ENCODE assay signal across 8 cellular contexts in the genomic region with DNA sequence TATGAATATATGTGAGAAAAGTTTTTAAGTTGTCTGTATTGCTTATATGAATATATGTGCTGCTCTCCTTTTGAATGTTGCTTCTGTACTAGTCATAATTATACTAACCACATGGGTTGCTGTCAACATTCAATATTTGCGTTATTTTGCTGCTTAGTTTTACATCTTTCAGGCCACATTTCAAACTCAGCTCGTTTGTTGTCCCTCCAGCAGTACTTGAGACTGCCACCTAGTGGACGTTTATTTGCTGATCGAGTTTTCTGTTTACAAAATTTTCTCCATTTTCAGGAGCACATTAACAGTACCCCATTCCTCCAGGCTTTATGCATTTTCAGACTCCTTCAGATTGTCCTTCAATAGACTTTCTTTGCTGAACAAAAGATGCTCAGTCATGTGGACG.
DNase-seq lines count a peak whose midpoint lies in the region; ATAC-seq and TF ChIP-seq lines count a peak whose summit lies in the region.

No MANE protein-coding gene starts in this region.

- peaks cover 0 to 5% (median 0%) of the 10 kb centered on the region in 7 donors for H3K4me1 Mint-ChIP-seq in naive thymus-derived CD4-positive, alpha-beta T cell

- H3K4me1 ChIP-seq in Panc1 (ENCODE audit: control insufficient read depth, insufficient read depth, low read length): no peaks in the 10 kb centered on the region
- H3K4me1 ChIP-seq in naive thymus-derived CD4-positive, alpha-beta T cell (ENCODE audit: control insufficient read depth in 2 of 2, insufficient read depth in 2 of 2, low read length in 2 of 2): no peaks in the 10 kb centered on the region

- H3K4me3 Mint-ChIP-seq in naive thymus-derived CD4-positive, alpha-beta T cell: no peak overlapping the region

- no peaks in the 10 kb centered on the region for H3K9me3 ChIP-seq in Panc1 (ENCODE audit: control insufficient read depth, insufficient read depth, low read depth, low read length)
- no peaks in the 10 kb centered on the region for H3K9me3 ChIP-seq in naive thymus-derived CD4-positive, alpha-beta T cell (ENCODE audit: control insufficient read depth in 2 of 3, low read length in 3 of 3)

- H3K36me3 ChIP-seq in Panc1 (ENCODE audit: control insufficient read depth, insufficient read depth, low read length): no peaks in the 10 kb centered on the region
- no peaks in the 10 kb centered on the region for H3K36me3 ChIP-seq in naive thymus-derived CD4-positive, alpha-beta T cell (ENCODE audit: control insufficient read depth in 2 of 3, insufficient read depth in 3 of 3, low read length in 3 of 3)

- no peak overlapping the region for H3K27ac ChIP-seq in Panc1 (ENCODE audit: low read length)
- no peak overlapping the region for H3K27ac ChIP-seq in naive thymus-derived CD4-positive, alpha-beta T cell (ENCODE audit: low read depth, low read length)

- H3K36me3 Mint-ChIP-seq in naive thymus-derived CD4-positive, alpha-beta T cell: no peaks in the 10 kb centered on the region

- BruUV-seq in Panc1 (replicated peaks; lab: Mats Ljungman, UMichigan): no TSS peak

- in situ Hi-C loops in GM13976 (cut with MboI; ENCODE audit: low sequenced_read_pairs, unreplicated experiment) (no loop called here), Panc1 (cut with HindIII; ENCODE audit: low pct_unique_long_range_greater_than_20kb, low sequenced_read_pairs) (no loop called here)

- H3K4me3 ChIP-seq in Panc1 (ENCODE audit: low read depth in 2 of 2, low read length in 2 of 2): no peak overlapping the region
- H3K4me3 ChIP-seq in naive thymus-derived CD4-positive, alpha-beta T cell (ENCODE audit: low read length): no peak overlapping the region

- intact Hi-C loops in Panc1 (cut with micrococcal nuclease; ENCODE audit: unreplicated experiment): loop anchor here (2.0 kb wide), 1 partner anchor 84 kb away; no protein-coding TSS in a partner anchor
- intact Hi-C loops in naive thymus-derived CD4-positive, alpha-beta T cell (cut with micrococcal nuclease): loop anchor here (1.0 to 5.0 kb wide), 4 partner anchors 24 to 276 kb away; no protein-coding TSS in a partner anchor

- CTCF ChIA-PET in Panc1 (lab: Charles Lee): interaction anchor here (1.0 kb wide), 1 partner anchor 84 kb away, joined by 14 read pairs; no protein-coding TSS in a partner anchor
- CTCF ChIA-PET in naive thymus-derived CD4-positive, alpha-beta T cell (lab: Charles Lee): interaction anchor here (0.6 to 3.6 kb wide), 6 partner anchors 19 to 1135 kb away, joined by 3 to 44 read pairs (median 4); no protein-coding TSS in a partner anchor

- POLR2A ChIA-PET in Panc1 (lab: Charles Lee): interaction anchor here (0.5 kb wide), 1 partner anchor 334 kb away, joined by 3 read pairs; no protein-coding TSS in a partner anchor
- POLR2A ChIA-PET in naive thymus-derived CD4-positive, alpha-beta T cell (lab: Charles Lee): no interaction called here

- no peaks in the 10 kb centered on the region for H3K27me3 Mint-ChIP-seq in naive thymus-derived CD4-positive, alpha-beta T cell

- no peak overlapping the region for H3K27ac Mint-ChIP-seq in naive thymus-derived CD4-positive, alpha-beta T cell

- no peaks in the 10 kb centered on the region for H3K9me3 Mint-ChIP-seq in naive thymus-derived CD4-positive, alpha-beta T cell

- ATAC-seq in Panc1 (no peak), HG02884 (IDR thresholded peaks at IDR 0.05; ENCODE audit: unreplicated experiment) (no peak)
- peak; percentile 57 for ATAC-seq in naive thymus-derived CD4-positive, alpha-beta T cell

- DNase-seq in NCI-H1092 treated with DMSO at 0.1 percent for 48 hours (lab: John Stamatoyannopoulos, UW) (peak; percentile 2), NCI-H1092 (lab: John Stamatoyannopoulos, UW) (no peak), GM13976 (ENCODE audit: low spot score) (no peak), Panc1 (ENCODE audit: low read depth, low spot score) (peak; percentile 7), dedifferentiated amniotic fluid mesenchymal stem cell (ENCODE audit: extremely low spot score) (peak; percentile 44), HuH-7.5 (ENCODE audit: low spot score) (no peak)
- peak in 7 of 9 donors; percentile 12 to 61 (median 50) for DNase-seq in naive thymus-derived CD4-positive, alpha-beta T cell

- no peaks in the 10 kb centered on the region; the same call in 1 of the 2 replicates for H3K27me3 ChIP-seq in Panc1 (ENCODE audit: control insufficient read depth, insufficient read depth, low read length)
- no peaks in the 10 kb centered on the region for H3K27me3 ChIP-seq in naive thymus-derived CD4-positive, alpha-beta T cell (ENCODE audit: control insufficient read depth in 2 of 2, insufficient read depth in 2 of 2, low read length in 2 of 2)

- TF ChIP-seq CTCF in GM13976 (IDR thresholded peaks at IDR 0.05; ENCODE audit: borderline replicate concordance, control extremely low read depth, extremely low read depth, insufficient read depth, missing control alignments): peak; percentile 62
- TF ChIP-seq CTCF in Panc1 (IDR thresholded peaks at IDR 0.05): peak; percentile 74

Comparison
In these comparisons a context has a peak if more than half of its experiments do, and no peak if none do; other contexts are left out.
1. DNase-seq: peak in NCI-H1092 treated with DMSO at 0.1 percent for 48 hours (single experiment), Panc1 (single experiment), dedifferentiated amniotic fluid mesenchymal stem cell (single experiment) and naive thymus-derived CD4-positive, alpha-beta T cell (7 of 9); none in NCI-H1092 (single experiment), GM13976 (single experiment) and HuH-7.5 (single experiment).